ENCODE assay signal across 27 cellular contexts in the genomic region with DNA sequence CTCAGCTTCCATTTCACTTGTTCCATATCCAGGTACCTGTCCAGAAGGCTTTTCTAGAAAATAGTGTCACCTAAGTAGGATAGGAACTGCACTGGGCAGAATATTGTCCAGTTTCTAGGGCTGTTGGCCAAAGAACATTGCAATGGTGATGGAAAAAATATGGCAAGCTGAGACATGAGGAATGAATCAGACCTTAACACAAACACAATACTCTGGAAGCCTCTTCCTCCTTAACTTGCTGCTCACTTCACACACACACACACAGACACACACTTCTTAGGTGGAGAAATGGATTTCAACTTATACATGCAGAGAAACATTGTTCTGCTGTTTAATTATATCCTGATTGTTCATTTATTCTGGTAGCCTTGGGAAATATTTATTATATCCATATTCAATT.
A peak's percentile ranks its signal among the peaks of the same experiment; 100 is the strongest.
DNase-seq lines count a peak whose midpoint lies in the region; FAIRE-seq and TF ChIP-seq lines count a peak whose summit lies in the region.
"Had no signal": no experiment of that assay in that cellular context is flagged by ENCODE, and none has a peak within 500 bp of the region (broad histone marks: within the 10 kb centered on the region; RNA-seq: fewer than 3 reads in every experiment).

No MANE protein-coding gene starts in this region.

- H3K27ac ChIP-seq in RWPE1 (no peak overlapping the region), epithelial cell of prostate (no peak overlapping the region), adrenal gland (no peak overlapping the region)
- H3K27ac ChIP-seq: BLaER1 had no signal

- H3K27ac Mint-ChIP-seq in mesothelial cell of epicardium: no peak overlapping the region
- H3K27ac Mint-ChIP-seq: CD14-positive monocyte; CD4-positive, alpha-beta memory T cell; CD4-positive, CD25-positive, alpha-beta regulatory T cell; CD8-positive, alpha-beta memory T cell had no signal

- no peaks in the 10 kb centered on the region for H3K9me3 ChIP-seq in adrenal gland (replicated peaks in 1 of 3)
- H3K9me3 ChIP-seq: BE2C, BLaER1 had no signal

- intact Hi-C loops in adrenal gland (cut with DNase I): no loop called here

- peaks cover 34% of the 10 kb centered on the region for H3K9me3 Mint-ChIP-seq in mesothelial cell of epicardium

- CTCF ChIA-PET in RWPE1 (lab: Yijun Ruan, JAX): interaction anchor here (0.7 kb wide), 1 partner anchor 35 kb away, joined by 3 read pairs; no protein-coding TSS in a partner anchor

- H3K36me3 Mint-ChIP-seq in mesothelial cell of epicardium: no peaks in the 10 kb centered on the region
- H3K36me3 Mint-ChIP-seq: CD14-positive monocyte; CD4-positive, alpha-beta memory T cell; CD4-positive, CD25-positive, alpha-beta regulatory T cell; CD8-positive, alpha-beta memory T cell had no signal

- no peaks in the 10 kb centered on the region for H3K27me3 Mint-ChIP-seq in mesothelial cell of epicardium (ENCODE audit: low read depth)
- H3K27me3 Mint-ChIP-seq: CD4-positive, alpha-beta memory T cell; CD4-positive, CD25-positive, alpha-beta regulatory T cell had no signal

- H3K4me1 ChIP-seq in adrenal gland (replicated peaks in 1 of 2): no peaks in the 10 kb centered on the region
- H3K4me1 ChIP-seq: BE2C, BLaER1 had no signal

- H3K4me3 Mint-ChIP-seq in mesothelial cell of epicardium: no peak overlapping the region
- H3K4me3 Mint-ChIP-seq: CD14-positive monocyte; CD4-positive, alpha-beta memory T cell; CD4-positive, CD25-positive, alpha-beta regulatory T cell; CD8-positive, alpha-beta memory T cell had no signal

- H3K27me3 ChIP-seq in bronchial epithelial cell (ENCODE audit: control insufficient read depth, insufficient read depth, low read length) (no peaks in the 10 kb centered on the region), adrenal gland (no peaks in the 10 kb centered on the region)
- H3K27me3 ChIP-seq: BE2C, BLaER1 had no signal

- no peaks in the 10 kb centered on the region for H3K36me3 ChIP-seq in bronchial epithelial cell (ENCODE audit: control insufficient read depth, insufficient read depth, low read length)
- H3K36me3 ChIP-seq in adrenal gland (replicated peaks in 1 of 2): no peaks in the 10 kb centered on the region
- H3K36me3 ChIP-seq: BE2C, BLaER1 had no signal

- DNase-seq in HPDE6-E6E7 (ENCODE audit: extremely low spot score): peak; percentile 22
- DNase-seq in RWPE1 (ENCODE audit: low spot score): peak; percentile 4
- DNase-seq in bronchial epithelial cell (ENCODE audit: low read depth): peak; percentile 85
- DNase-seq in epithelial cell of prostate (ENCODE audit: low read depth, low spot score): peak; percentile 45
- DNase-seq in adrenal gland: no peak
- no peak for DNase-seq in NCI-H2196 treated with DMSO at 0.1 percent for 48 hours (lab: John Stamatoyannopoulos, UW; ENCODE audit: unreplicated experiment)
- DNase-seq in mesothelial cell of epicardium (ENCODE audit: low spot score in 2 of 2, unreplicated experiment in 2 of 2): no peak
- no peak for DNase-seq in T-helper 9 cell
- DNase-seq: 8988T; ACHN; BE2C; C1 segment of cervical spinal cord; CD4-positive, alpha-beta memory T cell; CD4-positive, CD25-positive, alpha-beta regulatory T cell; CD8-positive, alpha-beta memory T cell; COR-L47; DMS 273 treated with DMSO at 0.1 percent for 48 hours; DMS153; DMS53; DMS79; GF-D8 had no signal

- no peak for TF ChIP-seq CTCF in RWPE1 (conservative IDR thresholded peaks at IDR 0.05; ENCODE audit: low read depth)
- no peak for TF ChIP-seq CTCF in bronchial epithelial cell (IDR thresholded peaks at IDR 0.05; ENCODE audit: insufficient read depth, low read length, severe bottlenecking)
- TF ChIP-seq CTCF in adrenal gland (IDR thresholded peaks at IDR 0.05): no peak
- TF ChIP-seq CTCF in mesothelial cell of epicardium (IDR thresholded peaks at IDR 0.05; ENCODE audit: unreplicated experiment): no peak

- no peak for TF ChIP-seq POLR2A in adrenal gland (IDR thresholded peaks at IDR 0.05)

- FAIRE-seq in bronchial epithelial cell (lab: Jason Lieb, UNC): no peak
- FAIRE-seq: A204.1, G401.6, GM12891, GM19239 had no signal

- H3K4me3 ChIP-seq in bronchial epithelial cell (ENCODE audit: low read depth, low read length): no peak overlapping the region
- H3K4me3 ChIP-seq in adrenal gland: no peak overlapping the region
- H3K4me3 ChIP-seq: BLaER1 had no signal

- peaks cover 2% of the 10 kb centered on the region for H3K4me1 Mint-ChIP-seq in mesothelial cell of epicardium
- H3K4me1 Mint-ChIP-seq: CD14-positive monocyte; CD4-positive, alpha-beta memory T cell; CD4-positive, CD25-positive, alpha-beta regulatory T cell; CD8-positive, alpha-beta memory T cell had no signal

- POLR2A ChIA-PET in RWPE1 (lab: Yijun Ruan, JAX; ENCODE audit: low non-redundant PET): no interaction called here

Comparison
In these comparisons a context has a peak if more than half of its experiments do, and no peak if none do; other contexts are left out.
1. DNase-seq: peak in HPDE6-E6E7 (single experiment), RWPE1 (single experiment), bronchial epithelial cell (single experiment) and epithelial cell of prostate (single experiment); none in adrenal gland (0 of 7), NCI-H2196 treated with DMSO at 0.1 percent for 48 hours (single experiment), mesothelial cell of epicardium (0 of 2) and T-helper 9 cell (single experiment).